16 cellular contexts compared by ENCODE assay signal in the genomic region with DNA sequence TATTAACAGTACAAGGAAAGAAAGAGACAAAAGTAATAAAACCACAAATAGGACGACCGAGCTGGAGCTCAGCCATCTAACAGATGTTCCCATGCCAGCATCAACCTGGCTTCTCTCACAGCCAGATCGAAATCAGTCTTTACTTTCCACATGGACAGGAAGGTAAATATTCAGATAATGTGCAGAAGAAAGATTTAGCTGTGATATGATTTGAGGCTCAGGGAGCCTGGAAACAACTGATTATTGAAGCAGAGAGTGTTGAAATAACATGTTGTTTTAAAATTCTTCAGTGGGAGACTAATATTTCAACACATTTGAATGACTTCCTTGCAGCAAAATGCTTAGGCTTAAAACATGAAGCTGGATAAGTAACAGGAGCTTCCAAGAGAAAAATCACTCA.
A peak's percentile ranks its signal among the peaks of the same experiment; 100 is the strongest.
DNase-seq lines count a peak whose midpoint lies in the region; FAIRE-seq and TF ChIP-seq lines count a peak whose summit lies in the region.
"Had no signal": no experiment of that assay in that cellular context is flagged by ENCODE, and none has a peak within 500 bp of the region (broad histone marks: within the 10 kb centered on the region; RNA-seq: fewer than 3 reads in every experiment).

No MANE protein-coding gene starts in this region.

- H3K27me3 Mint-ChIP-seq in activated CD4-positive, alpha-beta T cell treated with anti-CD3 and anti-CD28 coated beads, Interleukin-2, amount 10 ng/mL, durations not matched to agents 7 days and 5 days = no peaks in the 10 kb centered on the region
- no peaks in the 10 kb centered on the region for H3K27me3 Mint-ChIP-seq in activated CD4-positive, alpha-beta T cell treated with anti-CD3 and anti-CD28 coated beads, Interleukin-2, amount 10 ng/mL, durations not matched to agents 24 days and 14 days
- no peaks in the 10 kb centered on the region for H3K27me3 Mint-ChIP-seq in astrocyte (ENCODE audit: low read depth, unreplicated experiment)
- no peaks in the 10 kb centered on the region for H3K27me3 Mint-ChIP-seq in activated T-cell treated with anti-CD3 and anti-CD28 coated beads, Interleukin-2, amount 50 U/mL, for 24 hours
- H3K27me3 Mint-ChIP-seq: dendritic cell treated with granulocyte-macrophage colony-stimulating factor and Interleukin-4, amounts not matched to agents 40 ng/mL and 50 ng/mL, for 4 days had no signal

- H3K9me3 ChIP-seq in astrocyte (ENCODE audit: insufficient read depth, low read depth, low read length) (no peaks in the 10 kb centered on the region), neutrophil (no peaks in the 10 kb centered on the region)
- H3K9me3 ChIP-seq: tibial nerve had no signal

- H4K20me1 ChIP-seq in astrocyte (ENCODE audit: insufficient read depth, low read length) = no peaks in the 10 kb centered on the region

- H3K79me2 ChIP-seq in astrocyte (ENCODE audit: insufficient read depth, low read length) = no peaks in the 10 kb centered on the region

- H3K4me2 ChIP-seq in astrocyte (ENCODE audit: low read length) = no peak overlapping the region

- H3K9ac ChIP-seq in astrocyte (ENCODE audit: low read length) = no peak overlapping the region

- H3K27ac Mint-ChIP-seq in activated CD4-positive, alpha-beta T cell treated with anti-CD3 and anti-CD28 coated beads, Interleukin-2, amount 10 ng/mL, durations not matched to agents 7 days and 5 days = peak overlapping the region; percentile 52
- H3K27ac Mint-ChIP-seq in activated CD4-positive, alpha-beta T cell treated with anti-CD3 and anti-CD28 coated beads, Interleukin-2, amount 10 ng/mL, durations not matched to agents 24 days and 14 days = no peak overlapping the region
- H3K27ac Mint-ChIP-seq in astrocyte (ENCODE audit: unreplicated experiment) = no peak overlapping the region
- no peak overlapping the region for H3K27ac Mint-ChIP-seq in activated T-cell treated with anti-CD3 and anti-CD28 coated beads, Interleukin-2, amount 50 U/mL, for 24 hours

- POLR2A ChIA-PET in activated CD4-positive, alpha-beta T cell treated with anti-CD3 and anti-CD28 coated beads, Interleukin-2, amount 10 ng/mL, durations not matched to agents 7 days and 5 days (lab: Charles Lee) = no interaction called here

- H3K27me3 ChIP-seq in astrocyte (ENCODE audit: insufficient read depth, low read length) (no peaks in the 10 kb centered on the region), neutrophil (no peaks in the 10 kb centered on the region), H7 (ENCODE audit: control insufficient read depth, insufficient read depth, low read length) (no peaks in the 10 kb centered on the region)
- H3K27me3 ChIP-seq: tibial nerve had no signal

- H3K27ac ChIP-seq in astrocyte (ENCODE audit: low read depth, low read length) = no peak overlapping the region
- peak overlapping the region; percentile 80 for H3K27ac ChIP-seq in neutrophil
- H3K27ac ChIP-seq: tibial nerve had no signal

- CTCF ChIA-PET in activated CD4-positive, alpha-beta T cell treated with anti-CD3 and anti-CD28 coated beads, Interleukin-2, amount 10 ng/mL, durations not matched to agents 7 days and 5 days (lab: Charles Lee) = interaction anchor here (1.2 kb wide), 1 partner anchor 98 kb away, joined by 5 read pairs; no protein-coding TSS in a partner anchor

- H3K4me1 ChIP-seq in astrocyte (ENCODE audit: insufficient read depth, low read length) = peaks cover 16% of the 10 kb centered on the region
- peaks cover 35 to 58% of the 10 kb centered on the region in 2 experiments for H3K4me1 ChIP-seq in neutrophil (ENCODE audit: control insufficient read depth in 1 of 2, insufficient read depth in 1 of 2, low read depth in 1 of 2, low read length in 1 of 2)
- H3K4me1 ChIP-seq: tibial nerve had no signal

- no peak overlapping the region for H2AFZ ChIP-seq in astrocyte (ENCODE audit: low read depth, low read length)

- FAIRE-seq in astrocyte (lab: Jason Lieb, UNC) = peak; percentile 62
- FAIRE-seq: RCC 7860 had no signal

- intact Hi-C loops in activated CD4-positive, alpha-beta T cell treated with anti-CD3 and anti-CD28 coated beads, Interleukin-2, amount 10 ng/mL, durations not matched to agents 24 days and 14 days (cut with micrococcal nuclease) = no loop called here

- no peak for DNase-seq in activated CD4-positive, alpha-beta T cell treated with anti-CD3 and anti-CD28 coated beads, Interleukin-2, amount 10 ng/mL, durations not matched to agents 7 days and 5 days
- no peak for DNase-seq in activated CD4-positive, alpha-beta T cell treated with anti-CD3 and anti-CD28 coated beads, Interleukin-2, amount 10 ng/mL, durations not matched to agents 24 days and 14 days
- DNase-seq in LHCN-M2 (ENCODE audit: low read depth) (peak; percentile 27), astrocyte (ENCODE audit: low read depth) (no peak), NCI-H345 (lab: John Stamatoyannopoulos, UW) (no peak), H7 (no peak)
- DNase-seq in activated T-cell treated with anti-CD3 and anti-CD28 coated beads, Interleukin-2, amount 50 U/mL, for 24 hours = no peak
- DNase-seq: EL, foreskin melanocyte, GOT3, MM.1S, NCI-H446 had no signal

- H3K36me3 Mint-ChIP-seq in activated CD4-positive, alpha-beta T cell treated with anti-CD3 and anti-CD28 coated beads, Interleukin-2, amount 10 ng/mL, durations not matched to agents 7 days and 5 days (ENCODE audit: low read depth) = peaks cover 20% of the 10 kb centered on the region
- H3K36me3 Mint-ChIP-seq in activated CD4-positive, alpha-beta T cell treated with anti-CD3 and anti-CD28 coated beads, Interleukin-2, amount 10 ng/mL, durations not matched to agents 24 days and 14 days (ENCODE audit: low read depth) = no peaks in the 10 kb centered on the region
- H3K36me3 Mint-ChIP-seq in astrocyte (ENCODE audit: low read depth, unreplicated experiment) = no peaks in the 10 kb centered on the region
- H3K36me3 Mint-ChIP-seq in activated T-cell treated with anti-CD3 and anti-CD28 coated beads, Interleukin-2, amount 50 U/mL, for 24 hours (ENCODE audit: low read depth) = peaks cover 4% of the 10 kb centered on the region

- H3K4me3 Mint-ChIP-seq in activated CD4-positive, alpha-beta T cell treated with anti-CD3 and anti-CD28 coated beads, Interleukin-2, amount 10 ng/mL, durations not matched to agents 7 days and 5 days = no peak overlapping the region
- no peak overlapping the region for H3K4me3 Mint-ChIP-seq in activated CD4-positive, alpha-beta T cell treated with anti-CD3 and anti-CD28 coated beads, Interleukin-2, amount 10 ng/mL, durations not matched to agents 24 days and 14 days
- no peak overlapping the region for H3K4me3 Mint-ChIP-seq in astrocyte (ENCODE audit: unreplicated experiment)
- H3K4me3 Mint-ChIP-seq in activated T-cell treated with anti-CD3 and anti-CD28 coated beads, Interleukin-2, amount 50 U/mL, for 24 hours = no peak overlapping the region
- H3K4me3 Mint-ChIP-seq: dendritic cell treated with granulocyte-macrophage colony-stimulating factor and Interleukin-4, amounts not matched to agents 40 ng/mL and 50 ng/mL, for 4 days had no signal

- TF ChIP-seq CTCF in astrocyte (IDR thresholded peaks at IDR 0.05; ENCODE audit: insufficient read depth, low read depth, low read length) = no peak
- no peak for TF ChIP-seq CTCF in neutrophil (IDR thresholded peaks at IDR 0.05)

- H3K36me3 ChIP-seq in astrocyte (ENCODE audit: insufficient read depth, low read length) (no peaks in the 10 kb centered on the region), neutrophil (no peaks in the 10 kb centered on the region), H7 (replicated peaks; ENCODE audit: control insufficient read depth, insufficient read depth, low read length) (no peaks in the 10 kb centered on the region)
- H3K36me3 ChIP-seq: tibial nerve had no signal

- H3K4me1 Mint-ChIP-seq in activated CD4-positive, alpha-beta T cell treated with anti-CD3 and anti-CD28 coated beads, Interleukin-2, amount 10 ng/mL, durations not matched to agents 7 days and 5 days = peaks cover 50% of the 10 kb centered on the region
- peaks cover 43% of the 10 kb centered on the region for H3K4me1 Mint-ChIP-seq in activated CD4-positive, alpha-beta T cell treated with anti-CD3 and anti-CD28 coated beads, Interleukin-2, amount 10 ng/mL, durations not matched to agents 24 days and 14 days
- peaks cover 5% of the 10 kb centered on the region for H3K4me1 Mint-ChIP-seq in astrocyte (ENCODE audit: low read depth, unreplicated experiment)
- H3K4me1 Mint-ChIP-seq in activated T-cell treated with anti-CD3 and anti-CD28 coated beads, Interleukin-2, amount 50 U/mL, for 24 hours (ENCODE audit: low read depth) = peaks cover 55% of the 10 kb centered on the region

- peaks cover 13% of the 10 kb centered on the region for H3K9me3 Mint-ChIP-seq in activated CD4-positive, alpha-beta T cell treated with anti-CD3 and anti-CD28 coated beads, Interleukin-2, amount 10 ng/mL, durations not matched to agents 7 days and 5 days
- H3K9me3 Mint-ChIP-seq in activated CD4-positive, alpha-beta T cell treated with anti-CD3 and anti-CD28 coated beads, Interleukin-2, amount 10 ng/mL, durations not matched to agents 24 days and 14 days = no peaks in the 10 kb centered on the region
- no peaks in the 10 kb centered on the region for H3K9me3 Mint-ChIP-seq in astrocyte (ENCODE audit: unreplicated experiment)
- H3K9me3 Mint-ChIP-seq in activated T-cell treated with anti-CD3 and anti-CD28 coated beads, Interleukin-2, amount 50 U/mL, for 24 hours = peaks cover 7% of the 10 kb centered on the region
- H3K9me3 Mint-ChIP-seq: dendritic cell treated with granulocyte-macrophage colony-stimulating factor and Interleukin-4, amounts not matched to agents 40 ng/mL and 50 ng/mL, for 4 days had no signal

- H3K4me3 ChIP-seq in astrocyte (ENCODE audit: insufficient read depth, low read depth, low read length) (no peak overlapping the region), neutrophil (ENCODE audit: low read depth in 1 of 2, low read length in 1 of 2) (no peak overlapping the region), H7 (ENCODE audit: insufficient read depth, low read depth, low read length) (no peak overlapping the region)
- H3K4me3 ChIP-seq: tibial nerve had no signal
